In the genomic region with DNA sequence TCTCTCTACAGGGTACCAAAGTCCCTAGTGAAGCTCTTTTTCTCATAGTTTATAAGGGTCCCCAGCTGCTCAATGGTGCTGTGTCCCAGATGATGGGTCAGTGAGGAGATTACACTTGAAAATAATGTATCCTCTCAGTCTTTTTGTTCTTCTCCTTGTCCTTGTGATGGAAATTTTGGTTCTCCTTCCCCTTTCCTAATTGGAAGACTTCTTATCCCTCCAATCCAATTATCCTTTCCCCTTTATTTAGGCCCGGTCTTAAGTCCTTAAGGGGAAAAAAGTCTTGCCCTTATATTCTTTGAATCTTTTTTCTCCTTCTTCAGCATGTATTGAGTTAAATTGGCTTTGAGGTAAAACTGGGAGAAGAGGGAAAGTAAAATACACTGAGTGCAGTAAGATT, we compare ENCODE assay signal across 27 cellular contexts.
"Had no signal": no experiment of that assay in that cellular context is flagged by ENCODE, and none has a peak within 500 bp of the region (broad histone marks: within the 10 kb centered on the region; RNA-seq: fewer than 3 reads in every experiment).

No MANE protein-coding gene starts in this region.

- H3K27ac Mint-ChIP-seq: natural killer cell; nephron; progenitor cell of endocrine pancreas; stimulated activated effector memory CD8-positive, alpha-beta T cell treated with anti-CD3 and anti-CD28 coated beads, Interleukin-12 subunit alpha, Interleukin-12 subunit beta, amount 100 ng/mL, for 72 hours; stimulated activated naive B cell treated with anti-CD40 and anti-IgM and Interleukin-4, amounts not matched to agents 10 μg/mL and 1 μg/mL and 100 μg/mL, for 72 hours; stimulated activated naive CD8-positive, alpha-beta T cell treated with anti-CD3 and anti-CD28 coated beads, Interleukin-15, Interleukin-2, amounts not matched to agents 100 ng/mL and 50 ng/mL, for 24 hours had no signal

- H3K9me3 ChIP-seq: ovary, psoas muscle, right lobe of liver, sigmoid colon, stomach, thoracic aorta, thyroid gland, tibial nerve, upper lobe of left lung, vagina had no signal

- H3K4me1 Mint-ChIP-seq: natural killer cell; nephron; stimulated activated effector memory CD8-positive, alpha-beta T cell treated with anti-CD3 and anti-CD28 coated beads, Interleukin-12 subunit alpha, Interleukin-12 subunit beta, amount 100 ng/mL, for 72 hours; stimulated activated naive B cell treated with anti-CD40 and anti-IgM and Interleukin-4, amounts not matched to agents 10 μg/mL and 1 μg/mL and 100 μg/mL, for 72 hours had no signal

- DNase-seq: natural killer cell; occipital lobe; ovary; posterior cingulate gyrus; psoas muscle; right cardiac atrium; right lobe of liver; sigmoid colon; small intestine; stimulated activated CD4-positive, alpha-beta T cell treated with anti-CD3 and anti-CD28 coated beads, Interleukin-15, amount 100 ng/mL, for 24 hours; stimulated activated CD4-positive, alpha-beta T cell treated with anti-CD3 and anti-CD28 coated beads, Interleukin-2, amount 100 ng/mL, for 24 hours; stimulated activated CD4-positive, alpha-beta T cell treated with anti-CD3 and anti-CD28 coated beads, Interleukin-2, amount 100 ng/mL, for 48 hours; stimulated activated CD4-positive, alpha-beta T cell treated with anti-CD3 and anti-CD28 coated beads, Interleukin-4, amount 100 ng/mL, for 24 hours; stimulated activated naive B cell treated with anti-CD40 and anti-IgM and Interleukin-4, amounts not matched to agents 10 μg/mL and 1 μg/mL and 100 μg/mL, for 72 hours; stimulated activated naive CD4-positive, alpha-beta T cell treated with Interleukin-2 at 50 U/mL for 16 hours; stomach; thyroid gland; trophoblast cell; upper lobe of left lung had no signal

- H3K4me3 Mint-ChIP-seq: natural killer cell; nephron; stimulated activated effector memory CD8-positive, alpha-beta T cell treated with anti-CD3 and anti-CD28 coated beads, Interleukin-12 subunit alpha, Interleukin-12 subunit beta, amount 100 ng/mL, for 72 hours; stimulated activated naive B cell treated with anti-CD40 and anti-IgM and Interleukin-4, amounts not matched to agents 10 μg/mL and 1 μg/mL and 100 μg/mL, for 72 hours; stimulated activated naive CD8-positive, alpha-beta T cell treated with anti-CD3 and anti-CD28 coated beads, Interleukin-15, Interleukin-2, amounts not matched to agents 100 ng/mL and 50 ng/mL, for 24 hours had no signal

- H3K4me1 ChIP-seq: parathyroid adenoma, psoas muscle, right lobe of liver, sigmoid colon, stomach, thyroid gland, tibial nerve, upper lobe of left lung had no signal

- H2AFZ ChIP-seq: parathyroid adenoma had no signal

- H3K36me3 Mint-ChIP-seq: natural killer cell; stimulated activated effector memory CD8-positive, alpha-beta T cell treated with anti-CD3 and anti-CD28 coated beads, Interleukin-12 subunit alpha, Interleukin-12 subunit beta, amount 100 ng/mL, for 72 hours; stimulated activated naive B cell treated with anti-CD40 and anti-IgM and Interleukin-4, amounts not matched to agents 10 μg/mL and 1 μg/mL and 100 μg/mL, for 72 hours had no signal

- H3K27ac ChIP-seq: ovary, parathyroid adenoma, psoas muscle, right lobe of liver, sigmoid colon, stomach, thoracic aorta, thyroid gland, tibial nerve, upper lobe of left lung, vagina had no signal

- H3K9me3 Mint-ChIP-seq: natural killer cell; nephron; stimulated activated effector memory CD8-positive, alpha-beta T cell treated with anti-CD3 and anti-CD28 coated beads, Interleukin-12 subunit alpha, Interleukin-12 subunit beta, amount 100 ng/mL, for 72 hours; stimulated activated naive B cell treated with anti-CD40 and anti-IgM and Interleukin-4, amounts not matched to agents 10 μg/mL and 1 μg/mL and 100 μg/mL, for 72 hours; stimulated activated naive CD8-positive, alpha-beta T cell treated with anti-CD3 and anti-CD28 coated beads, Interleukin-15, Interleukin-2, amounts not matched to agents 100 ng/mL and 50 ng/mL, for 24 hours had no signal

- H3K79me2 ChIP-seq: parathyroid adenoma had no signal

- ATAC-seq: natural killer cell; psoas muscle; right cardiac atrium; right lobe of liver; stimulated activated effector memory CD8-positive, alpha-beta T cell treated with anti-CD3 and anti-CD28 coated beads, Interleukin-12 subunit alpha, Interleukin-12 subunit beta, amount 100 ng/mL, for 72 hours; stimulated activated naive B cell treated with anti-CD40 and anti-IgM and Interleukin-4, amounts not matched to agents 10 μg/mL and 1 μg/mL and 100 μg/mL, for 72 hours had no signal

- H3K9ac ChIP-seq: parathyroid adenoma had no signal

- H3K27me3 ChIP-seq: ovary, right lobe of liver, sigmoid colon, stomach, thyroid gland, tibial nerve, upper lobe of left lung, vagina had no signal

- H3K27me3 Mint-ChIP-seq: progenitor cell of endocrine pancreas; stimulated activated naive B cell treated with anti-CD40 and anti-IgM and Interleukin-4, amounts not matched to agents 10 μg/mL and 1 μg/mL and 100 μg/mL, for 72 hours; stimulated activated naive CD8-positive, alpha-beta T cell treated with anti-CD3 and anti-CD28 coated beads, Interleukin-15, Interleukin-2, amounts not matched to agents 100 ng/mL and 50 ng/mL, for 24 hours had no signal

- H3K4me3 ChIP-seq: ovary, psoas muscle, right lobe of liver, sigmoid colon, stomach, thoracic aorta, thyroid gland, tibial nerve, upper lobe of left lung, vagina had no signal

- H3K36me3 ChIP-seq: ovary, right lobe of liver, sigmoid colon, stomach, thoracic aorta, thyroid gland, tibial nerve, upper lobe of left lung, vagina had no signal
